ENCODE assay signal across 11 cellular contexts in the genomic region with DNA sequence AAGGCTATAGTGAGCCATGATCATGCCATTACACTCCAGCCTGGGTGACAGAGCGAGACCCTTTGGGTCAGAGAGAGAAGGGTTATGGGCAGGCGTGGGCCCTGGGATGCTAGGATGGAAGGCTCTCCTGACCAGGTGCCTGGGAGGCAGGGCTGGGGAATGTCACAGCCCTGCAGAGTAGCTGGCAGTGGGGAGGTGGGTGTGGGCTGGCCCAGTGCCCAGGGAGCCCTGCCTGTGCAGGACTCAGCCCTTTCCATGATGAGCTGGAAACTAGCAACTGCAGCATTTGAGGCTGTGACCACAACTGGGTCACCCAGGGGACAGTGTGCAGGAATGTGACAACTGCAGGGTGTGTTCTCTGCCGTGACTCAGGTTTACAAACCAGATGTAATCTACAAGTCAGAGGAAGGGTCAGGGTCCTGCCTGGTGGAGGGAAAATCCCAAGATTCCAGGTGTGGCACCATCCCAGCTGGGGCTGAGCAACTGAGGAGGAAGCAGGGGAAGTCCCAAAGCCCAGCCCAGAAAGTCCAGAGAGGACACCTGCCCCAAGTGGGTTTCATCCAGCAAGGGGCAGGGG. TPM values are rescaled to one million over a fixed set of nuclear protein-coding genes. Genes with fewer than 3 reads are reported as not detected.
A peak's percentile ranks its signal among the peaks of the same experiment; 100 is the strongest.
DNase-seq lines count a peak whose midpoint lies in the region; ATAC-seq, FAIRE-seq and TF ChIP-seq lines count a peak whose summit lies in the region.
"Had no signal": no experiment of that assay in that cellular context is flagged by ENCODE, and none has a peak within 500 bp of the region (broad histone marks: within the 10 kb centered on the region; RNA-seq: fewer than 3 reads in every experiment).

No MANE protein-coding gene starts in this region.

- no peaks in the 10 kb centered on the region for H3K36me3 Mint-ChIP-seq in activated CD8-positive, alpha-beta memory T cell treated with anti-CD3 and anti-CD28 coated beads, Interleukin-2, amount 10 ng/mL, durations not matched to agents 7 days and 5 days
- H3K36me3 Mint-ChIP-seq in stimulated activated memory B cell treated with anti-CD40 and anti-IgM and Interleukin-4, amounts not matched to agents 10 μg/mL and 1 μg/mL and 100 μg/mL, for 72 hours, result no peaks in the 10 kb centered on the region
- H3K36me3 Mint-ChIP-seq: CD14-positive monocyte had no signal

- no peaks in the 10 kb centered on the region for H3K9me3 Mint-ChIP-seq in activated CD8-positive, alpha-beta memory T cell treated with anti-CD3 and anti-CD28 coated beads, Interleukin-2, amount 10 ng/mL, durations not matched to agents 7 days and 5 days (ENCODE audit: low read depth)
- no peaks in the 10 kb centered on the region for H3K9me3 Mint-ChIP-seq in stimulated activated memory B cell treated with anti-CD40 and anti-IgM and Interleukin-4, amounts not matched to agents 10 μg/mL and 1 μg/mL and 100 μg/mL, for 72 hours

- TF ChIP-seq POLR2A in GM12891 (IDR thresholded peaks at IDR 0.05; ENCODE audit: low read depth, low read length), result no peak

- no peak for DNase-seq in activated CD8-positive, alpha-beta memory T cell treated with anti-CD3 and anti-CD28 coated beads, Interleukin-2, amount 10 ng/mL, durations not matched to agents 7 days and 5 days
- no peak for DNase-seq in activated CD8-positive, alpha-beta memory T cell treated with anti-CD3 and anti-CD28 coated beads, Interleukin-2, amount 50 U/mL, for 4 hours
- DNase-seq in SW 1271 (lab: John Stamatoyannopoulos, UW) (peak; percentile 38 to 79), foreskin keratinocyte (peak; percentile 85 to 89), GM12891 (ENCODE audit: insufficient read length, low spot score) (no peak), C1 segment of cervical spinal cord (lab: John Stamatoyannopoulos, UW) (no peak), 8988T (no peak)
- DNase-seq: effector CD8-positive, alpha-beta T cell; NCI-H345 had no signal

- H3K4me1 ChIP-seq in foreskin keratinocyte, result no peaks in the 10 kb centered on the region

- H3K27ac Mint-ChIP-seq in activated CD8-positive, alpha-beta memory T cell treated with anti-CD3 and anti-CD28 coated beads, Interleukin-2, amount 10 ng/mL, durations not matched to agents 7 days and 5 days, result no peak overlapping the region
- no peak overlapping the region for H3K27ac Mint-ChIP-seq in stimulated activated memory B cell treated with anti-CD40 and anti-IgM and Interleukin-4, amounts not matched to agents 10 μg/mL and 1 μg/mL and 100 μg/mL, for 72 hours

- ATAC-seq in activated CD8-positive, alpha-beta memory T cell treated with anti-CD3 and anti-CD28 coated beads, Interleukin-2, amount 10 ng/mL, durations not matched to agents 7 days and 5 days, result peak; percentile 14
- peak; percentile 83 for ATAC-seq in foreskin keratinocyte
- peak; percentile 59 for ATAC-seq in stimulated activated memory B cell treated with anti-CD40 and anti-IgM and Interleukin-4, amounts not matched to agents 10 μg/mL and 1 μg/mL and 100 μg/mL, for 72 hours

- FAIRE-seq in GM12891 (lab: Jason Lieb, UNC), result no peak

- TF ChIP-seq CTCF in foreskin keratinocyte (conservative IDR thresholded peaks at IDR 0.05), result no peak

- CTCF ChIA-PET in activated CD8-positive, alpha-beta memory T cell treated with anti-CD3 and anti-CD28 coated beads, Interleukin-2, amount 10 ng/mL, durations not matched to agents 7 days and 5 days (lab: Charles Lee), result interaction anchor here (5.6 kb wide), 1 partner anchor 343 kb away, joined by 46 read pairs; no protein-coding TSS in a partner anchor

- H3K27ac ChIP-seq in foreskin keratinocyte, result no peak overlapping the region

- H3K4me1 Mint-ChIP-seq in activated CD8-positive, alpha-beta memory T cell treated with anti-CD3 and anti-CD28 coated beads, Interleukin-2, amount 10 ng/mL, durations not matched to agents 7 days and 5 days, result peaks cover 6% of the 10 kb centered on the region
- peaks cover 14% of the 10 kb centered on the region for H3K4me1 Mint-ChIP-seq in stimulated activated memory B cell treated with anti-CD40 and anti-IgM and Interleukin-4, amounts not matched to agents 10 μg/mL and 1 μg/mL and 100 μg/mL, for 72 hours

- no peak overlapping the region for H3K4me3 Mint-ChIP-seq in activated CD8-positive, alpha-beta memory T cell treated with anti-CD3 and anti-CD28 coated beads, Interleukin-2, amount 10 ng/mL, durations not matched to agents 7 days and 5 days
- H3K4me3 Mint-ChIP-seq in stimulated activated memory B cell treated with anti-CD40 and anti-IgM and Interleukin-4, amounts not matched to agents 10 μg/mL and 1 μg/mL and 100 μg/mL, for 72 hours, result no peak overlapping the region
- H3K4me3 Mint-ChIP-seq: CD14-positive monocyte had no signal

- H3K27me3 Mint-ChIP-seq in activated CD8-positive, alpha-beta memory T cell treated with anti-CD3 and anti-CD28 coated beads, Interleukin-2, amount 10 ng/mL, durations not matched to agents 7 days and 5 days, result no peaks in the 10 kb centered on the region
- no peaks in the 10 kb centered on the region for H3K27me3 Mint-ChIP-seq in stimulated activated memory B cell treated with anti-CD40 and anti-IgM and Interleukin-4, amounts not matched to agents 10 μg/mL and 1 μg/mL and 100 μg/mL, for 72 hours

- peaks cover 2% of the 10 kb centered on the region for H3K27me3 ChIP-seq in foreskin keratinocyte

TF ChIP-seq in GM12891, 5 proteins besides CTCF, POLR2A, EP300 and RAD21:
- no peak for TF ChIP-seq POU2F2 (IDR thresholded peaks at IDR 0.05; ENCODE audit: low read depth, low read length)
- no peak for TF ChIP-seq POLR2AphosphoS5 (IDR thresholded peaks at IDR 0.05; ENCODE audit: low read depth, low read length)
- no peak for TF ChIP-seq SPI1 (IDR thresholded peaks at IDR 0.05; ENCODE audit: low read depth, low read length)
- TF ChIP-seq PAX5 (IDR thresholded peaks at IDR 0.05; ENCODE audit: insufficient read depth, low read length, severe bottlenecking), result no peak
- TF ChIP-seq TAF1 (IDR thresholded peaks at IDR 0.05; ENCODE audit: low read depth, low read length), result no peak

RNA-seq across cellular contexts. Expression of gene SLC28A1, which starts 45.4 kb away (rescaled TPM):
- total RNA-seq in activated CD8-positive, alpha-beta memory T cell treated with anti-CD3 and anti-CD28 coated beads, Interleukin-2, amount 10 ng/mL, durations not matched to agents 7 days and 5 days, result not detected
- total RNA-seq in foreskin keratinocyte, result not detected in 2 replicates
- not detected in 2 replicates for polyA plus RNA-seq in foreskin keratinocyte
- polyA plus RNA-seq in GM12891 (2012; ENCODE audit: low read depth, missing spikeins), result 0.05 TPM
- polyA plus RNA-seq: CD14-positive monocyte had no signal

RNA-seq across cellular contexts. Expression of gene PDE8A, which starts 51.8 kb away (rescaled TPM):
- 10 to 100 TPM; 17.7 to 21.1 TPM for total RNA-seq in activated CD8-positive, alpha-beta memory T cell treated with anti-CD3 and anti-CD28 coated beads, Interleukin-2, amount 10 ng/mL, durations not matched to agents 7 days and 5 days
- 11.7 and 12.1 TPM in 2 replicates for total RNA-seq in foreskin keratinocyte
- 5.2 and 6.2 TPM in 2 replicates for polyA plus RNA-seq in foreskin keratinocyte
- polyA plus RNA-seq in GM12891 (2012; ENCODE audit: low read depth, missing spikeins), result 14.2 TPM

Comparison
In these comparisons a context has a peak if more than half of its experiments do, and no peak if none do; other contexts are left out.
1. ATAC-seq: peak in every context shown above with its lines; median percentile 83 in foreskin keratinocyte; 59 in stimulated activated memory B cell treated with anti-CD40 and anti-IgM and Interleukin-4, amounts not matched to agents 10 μg/mL and 1 μg/mL and 100 μg/mL, for 72 hours; 14 in activated CD8-positive, alpha-beta memory T cell treated with anti-CD3 and anti-CD28 coated beads, Interleukin-2, amount 10 ng/mL, durations not matched to agents 7 days and 5 days.
2. DNase-seq: peak in SW 1271 (2 of 2) and foreskin keratinocyte (2 of 2); none in activated CD8-positive, alpha-beta memory T cell treated with anti-CD3 and anti-CD28 coated beads, Interleukin-2, amount 10 ng/mL, durations not matched to agents 7 days and 5 days (single experiment), activated CD8-positive, alpha-beta memory T cell treated with anti-CD3 and anti-CD28 coated beads, Interleukin-2, amount 50 U/mL, for 4 hours (single experiment), GM12891 (single experiment), C1 segment of cervical spinal cord (0 of 14) and 8988T (single experiment).